In the genomic region with DNA sequence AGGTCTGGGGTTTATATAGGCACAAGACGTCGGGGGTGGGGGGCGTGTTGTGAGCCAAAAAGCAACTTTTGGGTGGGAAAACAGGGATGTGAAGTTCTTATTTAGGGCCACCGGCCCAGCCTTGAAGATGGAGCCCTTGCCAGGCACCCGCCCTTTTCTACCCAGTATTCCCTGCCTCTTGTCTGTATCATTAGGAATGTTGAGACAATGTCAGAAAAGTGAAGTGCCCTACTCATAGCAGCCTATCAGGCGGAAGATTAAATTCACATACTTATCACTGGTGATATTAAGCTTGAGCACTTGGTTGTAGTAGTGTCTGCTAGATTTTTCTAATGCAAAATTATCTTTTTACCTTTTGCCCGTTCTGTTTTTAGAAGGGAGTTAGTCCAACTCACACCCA, we compare ENCODE assay signal across 9 cellular contexts.
"Had no signal": no experiment of that assay in that cellular context is flagged by ENCODE, and none has a peak within 500 bp of the region (broad histone marks: within the 10 kb centered on the region; RNA-seq: fewer than 3 reads in every experiment).

No MANE protein-coding gene starts in this region.

- H3K4me2 ChIP-seq: GM23338 had no signal

- H3K4me3 ChIP-seq: GM23338, HAP-1, K562 had no signal

- H3K4me1 ChIP-seq: HAP-1 had no signal

- H3K36me3 ChIP-seq: HAP-1 had no signal

- DNase-seq: H7, HFFc6, IMR-90, KG1 had no signal

- H3K9me3 ChIP-seq: HAP-1 had no signal

- H2AFZ ChIP-seq: GM23338 had no signal

- FAIRE-seq: HTR-8/SVneo, K562 had no signal

- ATAC-seq: GM23338, HCT116, K562 had no signal
